In genomic region chr1:183209533-183210158, GRCh38 we compare ENCODE assay signal across 10 cellular contexts. TPM values are rescaled to one million over a fixed set of nuclear protein-coding genes. Genes with fewer than 3 reads are reported as not detected.
DNase-seq lines count a peak whose midpoint lies in the region; ATAC-seq and TF ChIP-seq lines count a peak whose summit lies in the region.
"Had no signal": no experiment of that assay in that cellular context is flagged by ENCODE, and none has a peak within 500 bp of the region (broad histone marks: within the 10 kb centered on the region; RNA-seq: fewer than 3 reads in every experiment).

No MANE protein-coding gene starts in this region.

- CTCF ChIA-PET in Panc1 (lab: Charles Lee), result no interaction called here

- H3K4me1 ChIP-seq in Panc1 (ENCODE audit: control insufficient read depth, insufficient read depth, low read length), result no peaks in the 10 kb centered on the region
- H3K4me1 ChIP-seq in smooth muscle cell (ENCODE audit: low read depth), result no peaks in the 10 kb centered on the region
- H3K4me1 ChIP-seq: tibial nerve had no signal

- no peak overlapping the region for H2AFZ ChIP-seq in smooth muscle cell (ENCODE audit: low read depth)

- H3K27me3 ChIP-seq in Panc1 (ENCODE audit: control insufficient read depth, insufficient read depth, low read length) (no peaks in the 10 kb centered on the region), smooth muscle cell (ENCODE audit: low read depth) (no peaks in the 10 kb centered on the region)
- H3K27me3 ChIP-seq: tibial nerve had no signal

- H3K36me3 ChIP-seq in Panc1 (ENCODE audit: control insufficient read depth, insufficient read depth, low read length) (no peaks in the 10 kb centered on the region), smooth muscle cell (ENCODE audit: low read depth) (no peaks in the 10 kb centered on the region)
- H3K36me3 ChIP-seq: tibial nerve had no signal

- no peaks in the 10 kb centered on the region for H3K9me3 ChIP-seq in Panc1 (ENCODE audit: control insufficient read depth, insufficient read depth, low read depth, low read length)
- H3K9me3 ChIP-seq in smooth muscle cell (replicated peaks; ENCODE audit: low read depth), result no peaks in the 10 kb centered on the region
- H3K9me3 ChIP-seq: tibial nerve had no signal

- POLR2A ChIA-PET in Panc1 (lab: Charles Lee), result no interaction called here

- no peak overlapping the region for H3K9ac ChIP-seq in smooth muscle cell (ENCODE audit: low read depth)

- H3F3A ChIP-seq in smooth muscle cell (ENCODE audit: low read depth), result no peaks in the 10 kb centered on the region

- no TSS peak for BruUV-seq in Panc1 (replicated peaks; lab: Mats Ljungman, UMichigan)

- intact Hi-C loops in Panc1 (cut with micrococcal nuclease; ENCODE audit: unreplicated experiment), result no loop called here

- H3K4me3 ChIP-seq in Panc1 (ENCODE audit: low read depth in 2 of 2, low read length in 2 of 2), result no peak overlapping the region
- no peak overlapping the region for H3K4me3 ChIP-seq in smooth muscle cell
- H3K4me3 ChIP-seq: tibial nerve had no signal

- no peak overlapping the region for H3K27ac ChIP-seq in Panc1 (ENCODE audit: low read length)
- no peak overlapping the region for H3K27ac ChIP-seq in smooth muscle cell (ENCODE audit: low read depth)
- H3K27ac ChIP-seq: tibial nerve had no signal

- ATAC-seq in Panc1, result peak; percentile 60; the same call in 1 of the 2 replicates
- no peak for ATAC-seq in HG03135 (IDR thresholded peaks at IDR 0.05; ENCODE audit: unreplicated experiment)
- ATAC-seq in HG03378 (IDR thresholded peaks at IDR 0.05; ENCODE audit: unreplicated experiment), result no peak

- in situ Hi-C loops in Panc1 (cut with HindIII; ENCODE audit: low pct_unique_long_range_greater_than_20kb, low sequenced_read_pairs), result no loop called here

- TF ChIP-seq CTCF in Panc1 (IDR thresholded peaks at IDR 0.05) (no peak), smooth muscle cell (IDR thresholded peaks at IDR 0.05; ENCODE audit: borderline replicate concordance, insufficient read depth, poor library complexity, severe bottlenecking) (no peak)

- no peaks in the 10 kb centered on the region for H4K20me1 ChIP-seq in smooth muscle cell (ENCODE audit: low read depth)

- H3K79me2 ChIP-seq in smooth muscle cell (ENCODE audit: low read depth), result no peaks in the 10 kb centered on the region

- no peak overlapping the region for H3K4me2 ChIP-seq in smooth muscle cell

- peak; percentile 34 for DNase-seq in DMS53 treated with DMSO at 0.1 percent for 48 hours (lab: John Stamatoyannopoulos, UW; ENCODE audit: unreplicated experiment)
- DNase-seq in H4 (ENCODE audit: low spot score), result peak; percentile 58
- DNase-seq in Panc1 (ENCODE audit: low read depth, low spot score), result peak; percentile 64
- DNase-seq in glomerular visceral epithelial cell (ENCODE audit: extremely low spot score), result peak; percentile 75
- no peak for DNase-seq in DMS114 treated with DMSO at 0.1 percent for 48 hours (lab: John Stamatoyannopoulos, UW; ENCODE audit: unreplicated experiment)
- no peak for DNase-seq in smooth muscle cell (lab: John Stamatoyannopoulos, UW; ENCODE audit: unreplicated experiment)
- DNase-seq: activated B cell treated with CpG ODN at 0.5 μM for 24 hours had no signal

RNA-seq across cellular contexts. Expression of gene LAMC2, which starts 23.6 kb away (rescaled TPM):
- total RNA-seq in H4 (2014; rRNA removed; shearing (Covaris generic)), result 0.10 TPM in 1 of 2 replicates, not detected in the other
- total RNA-seq in Panc1 (2021; ENCODE audit: unreplicated experiment), result 8.3 TPM
- polyA plus RNA-seq in Panc1 (2012; ENCODE audit: insufficient read length), result 6.2 TPM
- 120 TPM in 2 replicates for total RNA-seq in smooth muscle cell
- 35.1 and 117 TPM in 2 replicates for polyA plus RNA-seq in smooth muscle cell
- total RNA-seq: activated B cell treated with CpG ODN at 0.5 μM for 24 hours had no signal

Comparison
In these comparisons a context has a peak if more than half of its experiments do, and no peak if none do; other contexts are left out.
1. DNase-seq: peak in DMS53 treated with DMSO at 0.1 percent for 48 hours (single experiment), H4 (single experiment), Panc1 (single experiment) and glomerular visceral epithelial cell (single experiment); none in DMS114 treated with DMSO at 0.1 percent for 48 hours (single experiment) and smooth muscle cell (single experiment).
2. RNA of gene LAMC2, which starts 23.6 kb away (total RNA-seq): 120 TPM in smooth muscle cell; 8.3 TPM in Panc1 (single experiment) and 0.10 TPM in H4; every median in the first group is over 10 times any median in the second.